ENCODE assay signal across 22 cellular contexts in the genomic region with DNA sequence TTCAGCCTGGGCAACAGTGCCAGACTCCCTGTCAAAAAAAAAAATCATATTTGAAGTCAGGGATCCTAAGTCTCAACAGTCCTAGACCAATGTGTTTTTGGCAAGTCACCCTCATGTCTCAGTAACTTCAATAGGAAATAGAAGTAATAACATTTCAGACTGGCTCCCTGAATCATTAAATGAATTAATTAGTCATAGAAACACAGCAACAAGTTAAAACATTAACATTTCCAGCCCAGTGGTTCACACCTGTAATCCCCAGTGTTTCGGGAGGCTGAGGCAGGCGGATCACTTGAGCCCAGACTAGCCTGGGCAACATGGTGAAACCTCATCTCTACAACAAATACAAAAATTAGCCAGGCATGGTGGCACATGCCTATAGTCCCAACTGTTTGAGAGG.
"Had no signal": no experiment of that assay in that cellular context is flagged by ENCODE, and none has a peak within 500 bp of the region (broad histone marks: within the 10 kb centered on the region; RNA-seq: fewer than 3 reads in every experiment).

No MANE protein-coding gene starts in this region.

- H3K36me3 ChIP-seq: MG63, SJSA1 had no signal

- FAIRE-seq: HTR-8/SVneo, RCC 7860 had no signal

- H3K27ac ChIP-seq: HL-60, SJSA1, SK-N-MC had no signal

- H3K4me1 ChIP-seq: SJSA1 had no signal

- H3K9me3 ChIP-seq: MG63, SJSA1 had no signal

- DNase-seq: Karpas-422, KBM-7, MG63, NCI-H1092 treated with DMSO at 0.1 percent for 48 hours, NCI-H1436, NCI-H1694, NCI-H187 treated with DMSO at 0.1 percent for 48 hours, NCI-H2029 treated with DMSO at 0.1 percent for 48 hours, NCI-H226, NCI-H446, NCI-H510A, NCI-H524 treated with DMSO at 0.1 percent for 48 hours, NCI-H69, NCI-H774, Right ventricle myocardium superior, RPMI8226, SIG-M5 had no signal

- H3K4me3 ChIP-seq: MG63, SJSA1, SK-N-MC had no signal

- H3K27me3 ChIP-seq: MG63, SJSA1 had no signal
